18 cellular contexts compared by ENCODE assay signal in the genomic region with DNA sequence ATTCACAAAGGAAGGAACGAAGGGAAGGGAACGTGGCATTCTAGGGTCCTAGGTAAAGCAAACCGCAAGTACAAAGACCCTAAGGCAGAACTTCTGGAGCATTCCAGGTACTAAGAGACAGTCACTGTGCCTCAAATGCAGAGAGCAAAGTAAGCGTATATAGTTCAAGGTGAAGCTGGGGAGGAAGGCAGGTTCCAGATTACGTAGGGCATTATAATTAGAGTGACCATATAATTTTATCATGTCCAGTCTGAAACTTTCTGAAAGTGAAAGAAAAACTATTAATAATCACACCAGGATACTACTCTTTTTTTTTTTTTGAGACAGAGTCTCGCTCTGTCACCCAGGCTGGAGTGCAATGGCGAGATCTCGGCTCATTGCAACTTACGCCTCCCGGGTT. TPM values are rescaled to one million over a fixed set of nuclear protein-coding genes. Genes with fewer than 3 reads are reported as not detected.
DNase-seq lines count a peak whose midpoint lies in the region; ATAC-seq, FAIRE-seq and TF ChIP-seq lines count a peak whose summit lies in the region.
"Had no signal": no experiment of that assay in that cellular context is flagged by ENCODE, and none has a peak within 500 bp of the region (broad histone marks: within the 10 kb centered on the region; RNA-seq: fewer than 3 reads in every experiment).

No MANE protein-coding gene starts in this region.

- TF ChIP-seq EP300 in HepG2 (IDR thresholded peaks at IDR 0.05; ENCODE audit: low read depth in 2 of 2, low read length in 2 of 2), result no peak
- TF ChIP-seq EP300 in HepG2 (CRISPR knock-in tag; IDR thresholded peaks at IDR 0.05; ENCODE audit: borderline replicate concordance), result no peak
- TF ChIP-seq EP300 in esophagus muscularis mucosa (IDR thresholded peaks at IDR 0.05), result no peak

- DNase-seq in HepG2 (ENCODE audit: low spot score) (no peak), esophagus muscularis mucosa (ENCODE audit: extremely low spot score) (no peak), osteocyte (ENCODE audit: extremely low spot score, unreplicated experiment) (no peak), NCI-H69 (lab: John Stamatoyannopoulos, UW) (no peak), GF-D8 (lab: John Stamatoyannopoulos, UW) (no peak)
- no peak for DNase-seq in T-helper 2 cell treated with Interferon-gamma antibody and Interleukin-4, amounts not matched to agents 5 μg/mL and 100 μg/mL, for 36 hours (ENCODE audit: low spot score)
- DNase-seq: activated CD8-positive, alpha-beta T cell treated with anti-CD3 and anti-CD28 coated beads, Interleukin-2, amount 10 ng/mL, durations not matched to agents 7 days and 5 days; EL; NCI-H1092; NCI-H526 treated with DMSO at 0.1 percent for 48 hours had no signal

- H3K36me3 ChIP-seq in liver (ENCODE audit: control insufficient read depth in 4 of 4, insufficient read depth in 3 of 4, low read depth in 1 of 4, low read length in 3 of 4) (peaks cover 0 to 2% (median 0%) of the 10 kb centered on the region in 4 donors), HepG2 (replicated peaks in 1 of 2; ENCODE audit: control insufficient read depth in 1 of 2, insufficient read depth in 2 of 2, low read length in 2 of 2) (peaks cover 0 to 3% of the 10 kb centered on the region in 2 experiments; a peak in 1 of 5 replicates), esophagus muscularis mucosa (no peaks in the 10 kb centered on the region)

- H3K27me3 ChIP-seq in liver (ENCODE audit: control insufficient read depth in 4 of 4, insufficient read depth in 4 of 4, low read length in 3 of 4), result no peaks in the 10 kb centered on the region
- no peaks in the 10 kb centered on the region for H3K27me3 ChIP-seq in HepG2 (ENCODE audit: control insufficient read depth in 1 of 2, insufficient read depth in 2 of 2, low read length in 2 of 2)
- no peaks in the 10 kb centered on the region for H3K27me3 ChIP-seq in esophagus muscularis mucosa

- peaks cover 22% of the 10 kb centered on the region for H3K4me1 Mint-ChIP-seq in osteocyte (ENCODE audit: unreplicated experiment)
- H3K4me1 Mint-ChIP-seq in T-helper 2 cell treated with Interferon-gamma antibody and Interleukin-4, amounts not matched to agents 5 μg/mL and 100 μg/mL, for 36 hours (ENCODE audit: low read depth), result peaks cover 15% of the 10 kb centered on the region

- CTCF ChIA-PET in HepG2 (lab: Yijun Ruan, JAX; ENCODE audit: low intra/inter-chr PET ratio, low total read pairs), result no interaction called here

- H3K9ac ChIP-seq in liver (ENCODE audit: low read depth in 1 of 2, low read length in 2 of 2) (peak overlapping the region; percentile 10 to 41), HepG2 (ENCODE audit: insufficient read depth, low read depth, low read length) (no peak overlapping the region)

- FAIRE-seq in HepG2 (lab: Jason Lieb, UNC), result no peak
- FAIRE-seq: colon, endothelial cell of umbilical vein, RCC 7860 had no signal

- H3K27me3 Mint-ChIP-seq in osteocyte (ENCODE audit: unreplicated experiment), result no peaks in the 10 kb centered on the region
- H3K27me3 Mint-ChIP-seq in T-helper 2 cell treated with Interferon-gamma antibody and Interleukin-4, amounts not matched to agents 5 μg/mL and 100 μg/mL, for 36 hours (ENCODE audit: low read depth), result no peaks in the 10 kb centered on the region
- H3K27me3 Mint-ChIP-seq: stimulated activated memory B cell treated with anti-CD40 and anti-IgM and Interleukin-4, amounts not matched to agents 10 μg/mL and 1 μg/mL and 100 μg/mL, for 72 hours; type B pancreatic cell had no signal

- ATAC-seq in HepG2 (no peak), GM18520 (IDR thresholded peaks at IDR 0.05; ENCODE audit: unreplicated experiment) (no peak)
- ATAC-seq: activated CD8-positive, alpha-beta T cell treated with anti-CD3 and anti-CD28 coated beads, Interleukin-2, amount 10 ng/mL, durations not matched to agents 7 days and 5 days; stimulated activated memory B cell treated with anti-CD40 and anti-IgM and Interleukin-4, amounts not matched to agents 10 μg/mL and 1 μg/mL and 100 μg/mL, for 72 hours had no signal

- no peak for TF ChIP-seq RAD21 in liver (IDR thresholded peaks at IDR 0.05)
- TF ChIP-seq RAD21 in HepG2 (CRISPR knock-in tag; IDR thresholded peaks at IDR 0.05), result no peak

- H3K4me1 ChIP-seq in liver (ENCODE audit: control insufficient read depth in 4 of 4, insufficient read depth in 4 of 4, low read length in 3 of 4) (peaks cover 0 to 24% (median 19%) of the 10 kb centered on the region in 4 donors), HepG2 (ENCODE audit: insufficient read depth, low read length) (peaks cover 25% of the 10 kb centered on the region), esophagus muscularis mucosa (peaks cover 24 to 37% (median 28%) of the 10 kb centered on the region in 4 donors)

- no peak overlapping the region for H3K4me3 Mint-ChIP-seq in osteocyte (ENCODE audit: unreplicated experiment)
- no peak overlapping the region for H3K4me3 Mint-ChIP-seq in T-helper 2 cell treated with Interferon-gamma antibody and Interleukin-4, amounts not matched to agents 5 μg/mL and 100 μg/mL, for 36 hours
- H3K4me3 Mint-ChIP-seq: activated CD8-positive, alpha-beta T cell treated with anti-CD3 and anti-CD28 coated beads, Interleukin-2, amount 10 ng/mL, durations not matched to agents 7 days and 5 days; activated T-helper 1 cell treated with anti-CD3 and anti-CD28 coated beads, Interleukin-12 subunit alpha, Interleukin-12 subunit beta, Interleukin-2, Interleukin-4 antibody, amounts not matched to agents 30 ng/mL and 10 ng/mL and 1 ng/mL, durations not matched to agents 14 hours and 24 hours and 36 hours; stimulated activated memory B cell treated with anti-CD40 and anti-IgM and Interleukin-4, amounts not matched to agents 10 μg/mL and 1 μg/mL and 100 μg/mL, for 72 hours; type B pancreatic cell had no signal

- peak overlapping the region in 1 of 3 donors; percentile 39 for H3K4me3 ChIP-seq in liver (ENCODE audit: low read depth in 1 of 3, low read length in 3 of 3)
- no peak overlapping the region for H3K4me3 ChIP-seq in HepG2 (replicated peaks in 1 of 3; ENCODE audit: insufficient read depth in 1 of 3, low read depth in 2 of 3, low read length in 3 of 3)
- peak overlapping the region in 3 of 4 donors; percentile 9 to 26 (median 15) for H3K4me3 ChIP-seq in esophagus muscularis mucosa

- H3K4me2 ChIP-seq in HepG2 (ENCODE audit: low read depth, low read length), result no peak overlapping the region

- H4K20me1 ChIP-seq in HepG2 (ENCODE audit: insufficient read depth, low read length), result 0 out of 2 replicates have a peak, but pooled peaks cover 5% of the 10 kb centered on the region

- TF ChIP-seq CTCF in liver (IDR thresholded peaks at IDR 0.05; ENCODE audit: low read depth, low read length, missing input control), result no peak
- no peak for TF ChIP-seq CTCF in HepG2 (CRISPR knock-in tag; IDR thresholded peaks at IDR 0.05)
- TF ChIP-seq CTCF in esophagus muscularis mucosa (IDR thresholded peaks at IDR 0.05), result no peak
- no peak for TF ChIP-seq CTCF in osteocyte (IDR thresholded peaks at IDR 0.05)

- H3K27ac ChIP-seq in liver (ENCODE audit: low read depth in 1 of 2, low read length in 2 of 2) (peak overlapping the region; percentile 56 to 69), HepG2 (ENCODE audit: extremely low read length, insufficient read depth, low read length) (no peak overlapping the region), esophagus muscularis mucosa (replicated peaks in 1 of 4) (peak overlapping the region in 2 of 4 donors; percentile 32 to 51)

- H3K27ac Mint-ChIP-seq in osteocyte (ENCODE audit: unreplicated experiment), result peak overlapping the region; percentile 71
- H3K27ac Mint-ChIP-seq in T-helper 2 cell treated with Interferon-gamma antibody and Interleukin-4, amounts not matched to agents 5 μg/mL and 100 μg/mL, for 36 hours, result no peak overlapping the region
- H3K27ac Mint-ChIP-seq: activated CD8-positive, alpha-beta T cell treated with anti-CD3 and anti-CD28 coated beads, Interleukin-2, amount 10 ng/mL, durations not matched to agents 7 days and 5 days; activated T-helper 1 cell treated with anti-CD3 and anti-CD28 coated beads, Interleukin-12 subunit alpha, Interleukin-12 subunit beta, Interleukin-2, Interleukin-4 antibody, amounts not matched to agents 30 ng/mL and 10 ng/mL and 1 ng/mL, durations not matched to agents 14 hours and 24 hours and 36 hours; type B pancreatic cell had no signal

- peaks cover 39% of the 10 kb centered on the region for H3K79me2 ChIP-seq in HepG2 (ENCODE audit: insufficient read depth, low read length)

- in situ Hi-C loops in HepG2 (cut with HindIII; ENCODE audit: extremely low pct_ligation_motif_present, low pct_unique_long_range_greater_than_20kb), result no loop called here

- POLR2A ChIA-PET in HepG2 (lab: Yijun Ruan, JAX), result no interaction called here

- 70% methylated on average over 10 of the region's 10 CpGs for WGBS in liver
- WGBS in HepG2 (ENCODE audit: low lambda C conversion rate), result 95% methylated on average over 10 of the region's 10 CpGs
- 73% methylated on average over 10 of the region's 10 CpGs for WGBS in esophagus muscularis mucosa

- BruUV-seq in HepG2 (replicated peaks; lab: Mats Ljungman, UMichigan), result no TSS peak

- H3K36me3 Mint-ChIP-seq in osteocyte (ENCODE audit: unreplicated experiment), result no peaks in the 10 kb centered on the region
- peaks cover 1% of the 10 kb centered on the region for H3K36me3 Mint-ChIP-seq in T-helper 2 cell treated with Interferon-gamma antibody and Interleukin-4, amounts not matched to agents 5 μg/mL and 100 μg/mL, for 36 hours (ENCODE audit: low read depth)

- H3K9me3 ChIP-seq in liver (ENCODE audit: control insufficient read depth in 4 of 4, low read length in 3 of 4) (no peaks in the 10 kb centered on the region), HepG2 (ENCODE audit: low read length) (no peaks in the 10 kb centered on the region), esophagus muscularis mucosa (no peaks in the 10 kb centered on the region)

- intact Hi-C loops in HepG2 (cut with micrococcal nuclease; ENCODE audit: unreplicated experiment), result no loop called here
- intact Hi-C loops in esophagus muscularis mucosa (cut with DNase I), result no loop called here

- no peak for TF ChIP-seq POLR2A in HepG2 (IDR thresholded peaks at IDR 0.05; ENCODE audit: insufficient read depth in 1 of 2, low read depth in 2 of 2, low read length in 2 of 2)
- TF ChIP-seq POLR2A in esophagus muscularis mucosa (IDR thresholded peaks at IDR 0.05; ENCODE audit: low read depth), result no peak

- no peak overlapping the region for H2AFZ ChIP-seq in HepG2 (ENCODE audit: low read length)

- H3K9me3 Mint-ChIP-seq in osteocyte (ENCODE audit: unreplicated experiment), result no peaks in the 10 kb centered on the region
- no peaks in the 10 kb centered on the region for H3K9me3 Mint-ChIP-seq in T-helper 2 cell treated with Interferon-gamma antibody and Interleukin-4, amounts not matched to agents 5 μg/mL and 100 μg/mL, for 36 hours
- H3K9me3 Mint-ChIP-seq: activated T-helper 1 cell treated with anti-CD3 and anti-CD28 coated beads, Interleukin-12 subunit alpha, Interleukin-12 subunit beta, Interleukin-2, Interleukin-4 antibody, amounts not matched to agents 30 ng/mL and 10 ng/mL and 1 ng/mL, durations not matched to agents 14 hours and 24 hours and 36 hours; stimulated activated memory B cell treated with anti-CD40 and anti-IgM and Interleukin-4, amounts not matched to agents 10 μg/mL and 1 μg/mL and 100 μg/mL, for 72 hours; type B pancreatic cell had no signal

RNA-seq across cellular contexts. Expression of a gene that starts 25.7 kb away (rescaled TPM):
- total RNA-seq in liver (1 to 10 TPM; 7.4 to 8.9 TPM), HepG2 (2016; rRNA removed; fragmentation: Illumina TruSeq; extraction: Trizol) (18.5 and 28.9 TPM in 2 replicates), esophagus muscularis mucosa (10 to 100 TPM; 18.9 to 28.8 (median 24.5) TPM), osteocyte (22.9 and 26.3 TPM in 2 replicates)
- polyA plus RNA-seq in liver (1 to 10 TPM; 4.1 to 5.8 TPM), HepG2 (2011; rRNA removed) (10.5 and 11.6 TPM in 2 replicates)
- total RNA-seq in HepG2 (2016; cell fraction: cytosol; rRNA removed; fragmentation: Illumina TruSeq; extraction: Trizol; ENCODE audit: low read depth), result 3.7 and 4.1 TPM in 2 replicates
- total RNA-seq in HepG2 (2016; cell fraction: insoluble cytoplasmic fraction; rRNA removed; fragmentation: Illumina TruSeq; extraction: Trizol), result 21.0 and 29.4 TPM in 2 replicates
- 8.5 and 9.2 TPM in 2 replicates for total RNA-seq in HepG2 (2016; cell fraction: membrane; rRNA removed; fragmentation: Illumina TruSeq; extraction: Trizol)
- 24.8 and 35.3 TPM in 2 replicates for total RNA-seq in HepG2 (2016; cell fraction: nucleus; rRNA removed; fragmentation: Illumina TruSeq; extraction: Trizol)
- polyA plus RNA-seq in HepG2 (2011; cell fraction: cytosol; rRNA removed), result 7.2 and 10.1 TPM in 2 replicates
- 9.0 and 9.8 TPM in 2 replicates for polyA plus RNA-seq in HepG2 (2011; cell fraction: nucleus; rRNA removed)
- polyA plus RNA-seq in HepG2 (2012), result 9.2 and 11.4 TPM in 2 replicates
- 2.3 and 2.8 TPM in 2 replicates for polyA plus RNA-seq in HepG2 (2016; cell fraction: cytosol; fragmentation: Illumina TruSeq; extraction: Trizol; ENCODE audit: low read depth)
- polyA plus RNA-seq in HepG2 (2016; cell fraction: insoluble cytoplasmic fraction; fragmentation: Illumina TruSeq; extraction: Trizol; ENCODE audit: low read depth), result 23.7 and 23.9 TPM in 2 replicates
- 4.7 and 6.0 TPM in 2 replicates for polyA plus RNA-seq in HepG2 (2016; cell fraction: membrane; fragmentation: Illumina TruSeq; extraction: Trizol; ENCODE audit: low read depth)
- polyA plus RNA-seq in HepG2 (2016; cell fraction: nucleus; fragmentation: Illumina TruSeq; extraction: Trizol; ENCODE audit: insufficient read depth, low read depth), result 25.7 and 28.3 TPM in 2 replicates
- polyA minus RNA-seq in HepG2 (2011; rRNA and poly(A)+ RNA removed; ENCODE audit: low replicate concordance), result 15.4 and 29.1 TPM in 2 replicates
- polyA minus RNA-seq in HepG2 (2011; cell fraction: cytosol; rRNA and poly(A)+ RNA removed), result 7.4 and 8.2 TPM in 2 replicates
- 36.6 and 37.7 TPM in 2 replicates for polyA minus RNA-seq in HepG2 (2011; cell fraction: nucleus; rRNA and poly(A)+ RNA removed)

Comparison
In these comparisons a context has a peak if more than half of its experiments do, and no peak if none do; other contexts are left out.
1. H3K4me3 ChIP-seq: peak in esophagus muscularis mucosa (3 of 4); none in HepG2 (0 of 3).